In the genomic region with DNA sequence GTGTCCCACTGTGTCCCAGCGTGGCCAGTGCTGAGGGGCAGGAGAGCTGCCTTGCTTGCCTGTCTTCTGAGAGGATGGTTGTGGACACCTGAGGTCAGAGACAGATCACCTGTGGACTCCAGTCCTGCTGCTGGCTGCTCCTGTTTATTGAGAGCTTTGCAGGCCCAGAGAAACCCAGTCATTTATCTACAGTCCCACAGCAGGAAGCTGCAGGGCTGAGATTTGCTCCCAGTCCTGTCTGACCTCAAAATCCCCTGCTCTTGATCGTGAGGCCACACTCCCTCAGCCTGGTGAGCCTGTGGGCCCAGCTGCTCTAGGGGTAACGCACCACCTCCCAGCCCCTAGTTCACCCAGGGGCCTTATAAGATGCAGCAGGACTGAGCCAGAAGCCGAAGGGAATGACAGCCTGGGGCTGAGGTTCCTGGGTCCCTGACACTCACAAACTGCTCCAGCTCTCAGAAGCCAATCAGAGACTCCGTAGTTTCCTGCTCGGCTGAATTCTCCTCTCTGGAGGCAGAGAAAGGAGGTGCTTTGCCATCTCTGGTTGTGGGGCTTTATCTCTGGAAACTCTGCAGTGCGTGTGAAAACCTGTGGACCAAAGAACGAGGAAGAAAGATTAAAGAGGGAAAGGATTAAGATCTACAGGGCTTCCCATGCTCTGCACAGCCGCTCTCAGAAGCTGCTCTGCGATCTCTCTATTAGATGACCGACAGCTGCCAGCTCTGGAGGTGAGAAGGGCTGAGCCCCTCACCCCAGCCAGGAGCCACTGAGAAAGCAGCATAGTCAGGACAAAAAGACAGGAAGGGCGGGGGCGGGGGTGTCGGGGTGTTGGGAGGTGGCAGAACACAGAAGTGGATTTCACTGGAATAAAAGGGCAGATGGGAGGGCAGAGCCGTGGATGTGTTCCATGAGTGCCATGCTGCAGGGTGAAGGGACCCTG, we compare ENCODE assay signal across 17 cellular contexts. TPM values are rescaled to one million over a fixed set of nuclear protein-coding genes. Genes with fewer than 3 reads are reported as not detected.
DNase-seq lines count a peak whose midpoint lies in the region; ATAC-seq and TF ChIP-seq lines count a peak whose summit lies in the region.
"Had no signal": no experiment of that assay in that cellular context is flagged by ENCODE, and none has a peak within 500 bp of the region (broad histone marks: within the 10 kb centered on the region; RNA-seq: fewer than 3 reads in every experiment).

No MANE protein-coding gene starts in this region.

- H2AK5ac ChIP-seq in H9 (ENCODE audit: insufficient read length, low read length), result no peak overlapping the region

- H4K5ac ChIP-seq in H9 (ENCODE audit: insufficient read length, low read depth, low read length), result no peak overlapping the region

- no peaks in the 10 kb centered on the region for H3K9me3 Mint-ChIP-seq in H9
- H3K9me3 Mint-ChIP-seq: CD14-positive monocyte had no signal

- no peak overlapping the region for H2BK12ac ChIP-seq in H9 (ENCODE audit: insufficient read length, low read depth, low read length)

- no peak overlapping the region for H3K4me3 Mint-ChIP-seq in H9
- H3K4me3 Mint-ChIP-seq: CD14-positive monocyte had no signal

- no peak overlapping the region for H3K14ac ChIP-seq in H9 (ENCODE audit: insufficient read depth, low read length)

- ATAC-seq in GM18870 (IDR thresholded peaks at IDR 0.05; ENCODE audit: unreplicated experiment), result no peak
- ATAC-seq: HCT116, PC-3 had no signal

- H3T11ph ChIP-seq in H9 (ENCODE audit: low read length), result no peak overlapping the region

- no peak overlapping the region for H3K56ac ChIP-seq in H9 (ENCODE audit: insufficient read length, low read depth, low read length)

- peak overlapping the region in 1 of 3 experiments; percentile 1; a peak in 1 of 7 replicates for H3K27ac Mint-ChIP-seq in H9

- no peak overlapping the region for H3K23ac ChIP-seq in H9 (ENCODE audit: insufficient read length, low read depth, low read length)

- H3K4me1 Mint-ChIP-seq in H9, result peaks cover 25 to 28% of the 10 kb centered on the region in 2 experiments
- H3K4me1 Mint-ChIP-seq: CD14-positive monocyte had no signal

- H3K4me1 ChIP-seq in BLaER1 (no peaks in the 10 kb centered on the region), iPS-15b (ENCODE audit: control insufficient read depth, insufficient read depth, low read length) (peaks cover 4% of the 10 kb centered on the region), H9 (ENCODE audit: insufficient read depth, low read length) (no peaks in the 10 kb centered on the region; the same call in 1 of the 2 replicates), SJCRH30 (no peaks in the 10 kb centered on the region)

- H3K9me3 ChIP-seq in BLaER1 (no peaks in the 10 kb centered on the region), WERI-Rb-1 (ENCODE audit: severe bottlenecking) (no peaks in the 10 kb centered on the region), iPS-15b (ENCODE audit: control insufficient read depth, insufficient read depth, low read length) (no peaks in the 10 kb centered on the region), H9 (ENCODE audit: control insufficient read depth, low read depth, low read length) (no peaks in the 10 kb centered on the region), SJCRH30 (replicated peaks) (no peaks in the 10 kb centered on the region)

- H4K91ac ChIP-seq in H9 (ENCODE audit: insufficient read length, low read depth, low read length), result no peak overlapping the region

- H3K18ac ChIP-seq in H9 (ENCODE audit: insufficient read length, low read depth, low read length), result no peak overlapping the region

- H4K20me1 ChIP-seq in BLaER1 (no peaks in the 10 kb centered on the region), H9 (ENCODE audit: control insufficient read depth, insufficient read depth, insufficient read length) (no peaks in the 10 kb centered on the region)

- H3K4me3 ChIP-seq in BLaER1 (no peak overlapping the region), WERI-Rb-1 (ENCODE audit: low read depth, low read length) (peak overlapping the region; percentile 31), iPS-15b (ENCODE audit: low read depth, low read length) (no peak overlapping the region), foreskin fibroblast (ENCODE audit: low read depth in 1 of 2, low read length in 2 of 2) (no peak overlapping the region), SJCRH30 (no peak overlapping the region)

- H3K36me3 Mint-ChIP-seq in H9 (ENCODE audit: insufficient read depth in 1 of 3, low read depth in 3 of 3), result no peaks in the 10 kb centered on the region; a peak in 1 of 7 replicates
- H3K36me3 Mint-ChIP-seq: CD14-positive monocyte had no signal

- no peaks in the 10 kb centered on the region for H3K23me2 ChIP-seq in H9 (ENCODE audit: insufficient read length, low read depth, low read length, poor library complexity, severe bottlenecking)

- H3K27ac ChIP-seq in BLaER1 (no peak overlapping the region), WERI-Rb-1 (peak overlapping the region; percentile 95), H9 (ENCODE audit: insufficient read length, low read depth, low read length) (no peak overlapping the region), SJCRH30 (no peak overlapping the region)

- no peak overlapping the region for H2BK5ac ChIP-seq in H9 (ENCODE audit: insufficient read length, low read length)

- DNase-seq in NCI-H1694 (lab: John Stamatoyannopoulos, UW) (peak; percentile 49), WERI-Rb-1 (peak; percentile 90), foreskin fibroblast (no peak), H9 (no peak), SJCRH30 (no peak)
- DNase-seq: DMS53, MV-4-11, NCI-H1436 treated with DMSO at 0.1 percent for 48 hours, NCI-H2081 treated with DMSO at 0.1 percent for 48 hours, NCI-H69, PC-3, SW 1271 had no signal

- H3K79me1 ChIP-seq in H9 (ENCODE audit: insufficient read depth, low read depth, low read length, poor library complexity, severe bottlenecking), result no peaks in the 10 kb centered on the region

- no peak overlapping the region for H2BK15ac ChIP-seq in H9 (ENCODE audit: low read depth, low read length)

- H3K79me2 ChIP-seq in H9 (ENCODE audit: insufficient read depth, low read length), result no peaks in the 10 kb centered on the region

- H4K8ac ChIP-seq in H9 (replicated peaks; ENCODE audit: insufficient read length, low read depth, low read length), result no peak overlapping the region

- H3K27me3 ChIP-seq in BLaER1 (no peaks in the 10 kb centered on the region), WERI-Rb-1 (ENCODE audit: insufficient read depth, low read depth, severe bottlenecking) (no peaks in the 10 kb centered on the region), iPS-15b (ENCODE audit: control insufficient read depth, insufficient read depth, low read length) (no peaks in the 10 kb centered on the region), H9 (ENCODE audit: insufficient read depth, low read length) (no peaks in the 10 kb centered on the region), SJCRH30 (0 out of 2 replicates have a peak, but pooled peaks cover 5% of the 10 kb centered on the region)

- no peak overlapping the region for H2BK20ac ChIP-seq in H9 (ENCODE audit: low read depth, low read length, poor library complexity, severe bottlenecking)

- H3K9ac ChIP-seq in BLaER1 (0 out of 2 replicates have a peak overlapping the region, but pooled peaks have one; percentile 0), iPS-15b (ENCODE audit: low read depth, low read length) (peak overlapping the region; percentile 16), H9 (ENCODE audit: extremely low read depth, insufficient read length, low read length) (no peak overlapping the region)

- no peak overlapping the region for H3K4ac ChIP-seq in H9 (ENCODE audit: low read depth, low read length)

- no peaks in the 10 kb centered on the region for H3K36me3 ChIP-seq in BLaER1
- H3K36me3 ChIP-seq in WERI-Rb-1, result no peaks in the 10 kb centered on the region
- H3K36me3 ChIP-seq in iPS-15b (ENCODE audit: control insufficient read depth, insufficient read depth, low read length), result no peaks in the 10 kb centered on the region
- no peaks in the 10 kb centered on the region for H3K36me3 ChIP-seq in SJCRH30

- H2BK120ac ChIP-seq in H9 (ENCODE audit: low read depth, low read length, poor library complexity, severe bottlenecking), result no peak overlapping the region

- peaks cover 2% of the 10 kb centered on the region; the same call in 1 of the 2 replicates for H3K27me3 Mint-ChIP-seq in H9 (ENCODE audit: low read depth)

- no peak for TF ChIP-seq CTCF in WERI-Rb-1 (IDR thresholded peaks at IDR 0.05; ENCODE audit: low read depth, low read length)
- TF ChIP-seq CTCF in foreskin fibroblast (IDR thresholded peaks at IDR 0.05; ENCODE audit: low read depth, low read length), result no peak
- TF ChIP-seq CTCF in H9 (conservative IDR thresholded peaks at IDR 0.05), result no peak

- H3K4me2 ChIP-seq in BLaER1 (no peak overlapping the region), H9 (ENCODE audit: insufficient read depth, insufficient read length, low read length) (no peak overlapping the region)

- no CpG with 5 or more reads among the region's 15 CpGs for WGBS in H9 (ENCODE audit: extremely low coverage, insufficient read length, low lambda C conversion rate)

- no peak overlapping the region for H2AFZ ChIP-seq in H9 (ENCODE audit: low read length)

RNA-seq across cellular contexts. Expression of a gene that starts 39.1 kb away (rescaled TPM):
- total RNA-seq in H9 (2021), result 30.2 and 31.8 TPM in 2 replicates
- total RNA-seq in SJCRH30 (2014; rRNA removed; shearing (Covaris generic)), result 26.5 and 27.1 TPM in 2 replicates

RNA-seq across cellular contexts. Expression of a gene that starts 49.7 kb away (rescaled TPM):
- total RNA-seq in H9 (2021), result 62.9 and 67.5 TPM in 2 replicates
- total RNA-seq in SJCRH30 (2014; rRNA removed; shearing (Covaris generic)), result 54.6 and 55.2 TPM in 2 replicates

Comparison
In these comparisons a context has a peak if more than half of its experiments do, and no peak if none do; other contexts are left out.
1. DNase-seq: peak in NCI-H1694 (single experiment) and WERI-Rb-1 (single experiment); none in foreskin fibroblast (0 of 2), H9 (single experiment) and SJCRH30 (0 of 2).